Comparison of ENCODE assay signal across 8 cellular contexts in genomic region chr15:100627789-100628395, GRCh38. TPM values are rescaled to one million over a fixed set of nuclear protein-coding genes. Genes with fewer than 3 reads are reported as not detected.
DNase-seq lines count a peak whose midpoint lies in the region; ATAC-seq and TF ChIP-seq lines count a peak whose summit lies in the region.

No MANE protein-coding gene starts in this region.

- intact Hi-C loops in tibial artery (cut with DNase I; ENCODE audit: low total_unique reads), result loop anchor here (5.0 kb wide), 1 partner anchor 379 kb away; no protein-coding TSS in a partner anchor

- H3K9me3 ChIP-seq in tibial artery, result no peaks in the 10 kb centered on the region

- no peaks in the 10 kb centered on the region for H3K4me1 ChIP-seq in tibial artery

- ATAC-seq in GM21529 (IDR thresholded peaks at IDR 0.05; ENCODE audit: unreplicated experiment) (peak; percentile 93), omental fat pad (ENCODE audit: low FRiP score) (peak; percentile 79)

- no peaks in the 10 kb centered on the region for H3K27me3 ChIP-seq in tibial artery

- in situ Hi-C loops in KBM-7 (cut with MboI; ENCODE audit: low pct_unique_long_range_greater_than_20kb, low sequenced_read_pairs), result loop anchor here (25.0 kb wide), 1 partner anchor 634 kb away; the partner anchor contains the start of gene CHSY1

- no peak overlapping the region for H3K27ac ChIP-seq in tibial artery

- peak; percentile 70 for TF ChIP-seq CTCF in fibroblast of villous mesenchyme (IDR thresholded peaks at IDR 0.05; ENCODE audit: insufficient read depth, low read depth, low read length)
- peak in 2 of 3 donors; percentile 36 to 75 for TF ChIP-seq CTCF in omental fat pad (IDR thresholded peaks at IDR 0.05)
- peak; percentile 73 to 84 for TF ChIP-seq CTCF in tibial artery (IDR thresholded peaks at IDR 0.05)

- H3K4me3 ChIP-seq in fibroblast of villous mesenchyme (ENCODE audit: low read depth, low read length) (no peak overlapping the region), tibial artery (no peak overlapping the region)

- H3K36me3 ChIP-seq in tibial artery, result peaks cover 18 to 30% (median 21%) of the 10 kb centered on the region in 3 donors

- DNase-seq in DMS153 treated with DMSO at 0.1 percent for 48 hours (lab: John Stamatoyannopoulos, UW; ENCODE audit: unreplicated experiment) (peak; percentile 35), KBM-7 (peak; percentile 91), RPMI7951 (ENCODE audit: low read depth) (peak; percentile 71), fibroblast of villous mesenchyme (ENCODE audit: low read depth) (peak; percentile 90), omental fat pad (ENCODE audit: low spot score) (no peak), tibial artery (peak in 1 of 2 donors; percentile 43)
- DNase-seq in activated T-helper 1 cell treated with anti-CD3 and anti-CD28 coated beads, Interleukin-2, amount 50 U/mL, for 16 hours (ENCODE audit: low read depth in 1 of 2, low spot score in 1 of 2), result peak; percentile 20 to 33

RNA-seq across cellular contexts. Expression of gene ASB7, which starts 25.5 kb away (rescaled TPM):
- 11.5 and 13.5 TPM in 2 replicates for total RNA-seq in RPMI7951 (2014; rRNA removed; shearing (Covaris generic))
- total RNA-seq in fibroblast of villous mesenchyme, result 13.8 and 16.1 TPM in 2 replicates
- 10 to 100 TPM in 3 of 4 donors, 1 to 10 TPM in 1; 9.8 to 13.6 (median 11.1) TPM for total RNA-seq in omental fat pad

RNA-seq across cellular contexts. Expression of gene LINS1, which starts 25.9 kb away (rescaled TPM):
- total RNA-seq in RPMI7951 (2014; rRNA removed; shearing (Covaris generic)), result 20.4 and 23.2 TPM in 2 replicates
- 11.9 and 14.7 TPM in 2 replicates for total RNA-seq in fibroblast of villous mesenchyme
- total RNA-seq in omental fat pad, result 10 to 100 TPM; 16.3 to 32.2 (median 22.8) TPM
